ENCODE assay signal across 11 cellular contexts in genomic region chr1:28601696-28602095, GRCh38. TPM values are rescaled to one million over a fixed set of nuclear protein-coding genes. Genes with fewer than 3 reads are reported as not detected.
DNase-seq lines count a peak whose midpoint lies in the region; ATAC-seq, FAIRE-seq and TF ChIP-seq lines count a peak whose summit lies in the region.
"Had no signal": no experiment of that assay in that cellular context is flagged by ENCODE, and none has a peak within 500 bp of the region (broad histone marks: within the 10 kb centered on the region; RNA-seq: fewer than 3 reads in every experiment).

No MANE protein-coding gene starts in this region.

- H3K4me1 ChIP-seq in PC-9 (replicated peaks; ENCODE audit: insufficient read depth) (peaks cover 23% of the 10 kb centered on the region), endothelial cell of umbilical vein (ENCODE audit: control insufficient read depth, extremely low read depth, insufficient read depth, low read length) (peaks cover 8% of the 10 kb centered on the region), smooth muscle cell (ENCODE audit: low read depth) (no peaks in the 10 kb centered on the region), OCI-LY7 (ENCODE audit: insufficient read depth, low read length, poor library complexity, severe bottlenecking) (no peaks in the 10 kb centered on the region)

- H2AFZ ChIP-seq in PC-9 (no peak overlapping the region), endothelial cell of umbilical vein (ENCODE audit: low read depth, low read length) (no peak overlapping the region), smooth muscle cell (ENCODE audit: low read depth) (no peak overlapping the region), OCI-LY7 (ENCODE audit: low read length) (no peak overlapping the region)

- H3K27me3 ChIP-seq in PC-9 (ENCODE audit: insufficient read depth, low read depth) (no peaks in the 10 kb centered on the region), endothelial cell of umbilical vein (ENCODE audit: control insufficient read depth in 2 of 2, insufficient read depth in 2 of 2, low read length in 2 of 2) (no peaks in the 10 kb centered on the region), smooth muscle cell (ENCODE audit: low read depth) (no peaks in the 10 kb centered on the region)
- H3K27me3 ChIP-seq: BLaER1 had no signal

- H3F3A ChIP-seq in PC-9 (ENCODE audit: insufficient read depth, low read depth) (peaks cover 13% of the 10 kb centered on the region), smooth muscle cell (ENCODE audit: low read depth) (peaks cover 7% of the 10 kb centered on the region)

- H3K4me3 Mint-ChIP-seq in activated CD4-positive, alpha-beta T cell treated with anti-CD3 and anti-CD28 coated beads for 36 hours = no peak overlapping the region

- DNase-seq in activated CD4-positive, alpha-beta T cell treated with anti-CD3 and anti-CD28 coated beads for 36 hours = peak; percentile 55
- DNase-seq in activated CD4-positive, alpha-beta T cell treated with anti-CD3 and anti-CD28 coated beads, Interleukin-2, amount 50 U/mL, for 1 hour = no peak
- DNase-seq in PC-9 (peak; percentile 74 to 96), endothelial cell of umbilical vein (ENCODE audit: low read depth, low spot score) (peak; percentile 39), smooth muscle cell (lab: John Stamatoyannopoulos, UW; ENCODE audit: unreplicated experiment) (no peak), OCI-LY7 (ENCODE audit: low spot score) (no peak), medulla oblongata (ENCODE audit: extremely low spot score) (no peak), Ammon's horn (ENCODE audit: low spot score) (no peak)
- DNase-seq: NCI-H1436 had no signal

- peaks cover 13% of the 10 kb centered on the region for H3K4me1 Mint-ChIP-seq in activated CD4-positive, alpha-beta T cell treated with anti-CD3 and anti-CD28 coated beads for 36 hours

- peak; percentile 82 for ATAC-seq in activated CD4-positive, alpha-beta T cell treated with anti-CD3 and anti-CD28 coated beads for 36 hours

- FAIRE-seq in endothelial cell of umbilical vein (lab: Jason Lieb, UNC) = peak; percentile 89

- no peaks in the 10 kb centered on the region for H3K9me2 ChIP-seq in PC-9 (ENCODE audit: insufficient read depth)
- H3K9me2 ChIP-seq in OCI-LY7 (ENCODE audit: insufficient read depth, low read length) = no peaks in the 10 kb centered on the region

- H3K36me3 Mint-ChIP-seq in activated CD4-positive, alpha-beta T cell treated with anti-CD3 and anti-CD28 coated beads for 36 hours (ENCODE audit: low read depth) = peaks cover 18% of the 10 kb centered on the region

- WGBS in smooth muscle cell (ENCODE audit: low lambda C conversion rate) = 3% methylated on average over 3 of the region's 3 CpGs

- BruUV-seq in PC-9 (replicated peaks; lab: Mats Ljungman, UMichigan) = no TSS peak
- no TSS peak for BruUV-seq in endothelial cell of umbilical vein (replicated peaks; lab: Mats Ljungman, UMichigan)
- no TSS peak for BruUV-seq in OCI-LY7 (replicated peaks; lab: Mats Ljungman, UMichigan)

- H3K27me3 Mint-ChIP-seq in activated CD4-positive, alpha-beta T cell treated with anti-CD3 and anti-CD28 coated beads for 36 hours = no peaks in the 10 kb centered on the region

- intact Hi-C loops in activated CD4-positive, alpha-beta T cell treated with anti-CD3 and anti-CD28 coated beads for 36 hours (cut with DNase I, micrococcal nuclease) = loop anchor here (2.0 kb wide), 2 partner anchors 83 to 191 kb away; no protein-coding TSS in a partner anchor
- intact Hi-C loops in PC-9 (cut with micrococcal nuclease; ENCODE audit: unreplicated experiment) (loop anchor here (1.0 to 5.0 kb wide), 6 partner anchors 21 to 744 kb away; partner anchors contain the start of gene TRNAU1AP), endothelial cell of umbilical vein (cut with micrococcal nuclease) (loop anchor here (1.0 to 2.0 kb wide), 3 partner anchors 49 to 275 kb away; partner anchors contain the start of gene TRNAU1AP), OCI-LY7 (cut with micrococcal nuclease; ENCODE audit: unreplicated experiment) (loop anchor here (2.0 kb wide), 3 partner anchors 83 to 243 kb away; no protein-coding TSS in a partner anchor)

- H3K36me3 ChIP-seq in PC-9 (ENCODE audit: low read depth) = no peaks in the 10 kb centered on the region
- H3K36me3 ChIP-seq in endothelial cell of umbilical vein (ENCODE audit: control insufficient read depth in 2 of 2, extremely low read depth in 1 of 2, insufficient read depth in 2 of 2, low read length in 2 of 2) = peaks cover 0 to 2% of the 10 kb centered on the region in 2 experiments
- H3K36me3 ChIP-seq in smooth muscle cell (ENCODE audit: low read depth) = peaks cover 6% of the 10 kb centered on the region
- H3K36me3 ChIP-seq in OCI-LY7 (ENCODE audit: insufficient read depth, low read length) = peaks cover 32% of the 10 kb centered on the region

- H3K9me3 ChIP-seq in PC-9 (ENCODE audit: insufficient read depth, low read depth) (no peaks in the 10 kb centered on the region), endothelial cell of umbilical vein (replicated peaks; ENCODE audit: control insufficient read depth, insufficient read depth, low read length) (no peaks in the 10 kb centered on the region), smooth muscle cell (replicated peaks; ENCODE audit: low read depth) (no peaks in the 10 kb centered on the region), OCI-LY7 (ENCODE audit: low read length) (no peaks in the 10 kb centered on the region)
- H3K9me3 ChIP-seq: BLaER1 had no signal

- H3K4me3 ChIP-seq in PC-9 (no peak overlapping the region), endothelial cell of umbilical vein (replicated peaks in 1 of 3; ENCODE audit: insufficient read depth in 1 of 3, low read depth in 1 of 3, low read length in 3 of 3) (no peak overlapping the region), smooth muscle cell (no peak overlapping the region), OCI-LY7 (ENCODE audit: low read depth, low read length, poor library complexity, severe bottlenecking) (no peak overlapping the region)
- H3K4me3 ChIP-seq: BLaER1 had no signal

- H3K27ac ChIP-seq in PC-9 (peak overlapping the region; percentile 89), endothelial cell of umbilical vein (ENCODE audit: insufficient read depth, low read depth, low read length) (peak overlapping the region; percentile 2), smooth muscle cell (ENCODE audit: low read depth) (peak overlapping the region; percentile 70), OCI-LY7 (ENCODE audit: low read depth, low read length, poor library complexity, severe bottlenecking) (no peak overlapping the region)
- H3K27ac ChIP-seq: BLaER1 had no signal

- no peak overlapping the region for H3K9ac ChIP-seq in endothelial cell of umbilical vein (replicated peaks; ENCODE audit: extremely low read depth, insufficient read depth, low read length)
- H3K9ac ChIP-seq in smooth muscle cell (ENCODE audit: low read depth) = peak overlapping the region; percentile 36
- H3K9ac ChIP-seq: BLaER1 had no signal

- H3K4me2 ChIP-seq in PC-9 = peak overlapping the region; percentile 58
- H3K4me2 ChIP-seq in endothelial cell of umbilical vein (ENCODE audit: insufficient read depth, low read length) = no peak overlapping the region
- H3K4me2 ChIP-seq in smooth muscle cell = peak overlapping the region; percentile 58
- H3K4me2 ChIP-seq in OCI-LY7 (ENCODE audit: low read length) = no peak overlapping the region
- H3K4me2 ChIP-seq: BLaER1 had no signal

- no peak for TF ChIP-seq POLR2A in endothelial cell of umbilical vein (IDR thresholded peaks at IDR 0.05; ENCODE audit: low read depth, low read length)

- TF ChIP-seq CTCF in PC-9 (conservative IDR thresholded peaks at IDR 0.05) (no peak), endothelial cell of umbilical vein (IDR thresholded peaks at IDR 0.05; ENCODE audit: extremely low read depth in 1 of 2, insufficient read depth in 1 of 2, low read depth in 1 of 2, low read length in 2 of 2) (no peak), smooth muscle cell (IDR thresholded peaks at IDR 0.05; ENCODE audit: borderline replicate concordance, insufficient read depth, poor library complexity, severe bottlenecking) (no peak), OCI-LY7 (conservative IDR thresholded peaks at IDR 0.05; ENCODE audit: low read length) (no peak)

- no peaks in the 10 kb centered on the region for H3K79me2 ChIP-seq in PC-9 (ENCODE audit: low read depth)
- H3K79me2 ChIP-seq in endothelial cell of umbilical vein (ENCODE audit: control insufficient read depth, insufficient read depth, low read length) = no peaks in the 10 kb centered on the region
- H3K79me2 ChIP-seq in smooth muscle cell (ENCODE audit: low read depth) = no peaks in the 10 kb centered on the region
- H3K79me2 ChIP-seq in OCI-LY7 (ENCODE audit: insufficient read depth, low read depth, low read length) = no peaks in the 10 kb centered on the region

- H3K9me1 ChIP-seq in endothelial cell of umbilical vein (replicated peaks; ENCODE audit: control insufficient read depth, extremely low read depth, insufficient read depth, low read length) = no peaks in the 10 kb centered on the region

- POLR2A ChIA-PET in activated CD4-positive, alpha-beta T cell treated with anti-CD3 and anti-CD28 coated beads for 36 hours (lab: Charles Lee) = interaction anchor here (0.6 to 1.9 kb wide), 4 partner anchors 19 to 95 kb away, joined by 3 to 8 read pairs (median 5); no protein-coding TSS in a partner anchor
- POLR2A ChIA-PET in PC-9 (lab: Charles Lee; ENCODE audit: unreplicated experiment) (interaction anchor here (0.5 to 1.3 kb wide), 14 partner anchors 20 to 466 kb away, joined by 3 to 16 read pairs (median 6); no protein-coding TSS in a partner anchor), endothelial cell of umbilical vein (lab: Charles Lee) (interaction anchor here (0.8 to 1.3 kb wide), 2 partner anchors 20 to 21 kb away, joined by 4 to 6 read pairs; no protein-coding TSS in a partner anchor), OCI-LY7 (lab: Charles Lee) (no interaction called here)

- no peaks in the 10 kb centered on the region for H3K9me3 Mint-ChIP-seq in activated CD4-positive, alpha-beta T cell treated with anti-CD3 and anti-CD28 coated beads for 36 hours (ENCODE audit: low read depth)

- H3K27ac Mint-ChIP-seq in activated CD4-positive, alpha-beta T cell treated with anti-CD3 and anti-CD28 coated beads for 36 hours = peak overlapping the region; percentile 7

- dilution Hi-C loops in endothelial cell of umbilical vein (cut with MboI; ENCODE audit: extremely low pct_ligation_motif_present, low sequenced_read_pairs) = loop anchor here (25.0 kb wide), 1 partner anchor 339 kb away; the partner anchor contains the start of gene SESN2

- H4K20me1 ChIP-seq in PC-9 (ENCODE audit: insufficient read depth) (no peaks in the 10 kb centered on the region), endothelial cell of umbilical vein (replicated peaks; ENCODE audit: control insufficient read depth, extremely low read depth, insufficient read depth, low read length) (no peaks in the 10 kb centered on the region), smooth muscle cell (ENCODE audit: low read depth) (no peaks in the 10 kb centered on the region), OCI-LY7 (ENCODE audit: insufficient read depth, low read length) (no peaks in the 10 kb centered on the region)
- H4K20me1 ChIP-seq: BLaER1 had no signal

- CTCF ChIA-PET in activated CD4-positive, alpha-beta T cell treated with anti-CD3 and anti-CD28 coated beads for 36 hours (lab: Charles Lee) = no interaction called here
- CTCF ChIA-PET in PC-9 (lab: Charles Lee) (interaction anchor here (0.5 to 1.6 kb wide), 5 partner anchors 20 to 242 kb away, joined by 3 to 8 read pairs (median 5); no protein-coding TSS in a partner anchor), endothelial cell of umbilical vein (lab: Charles Lee) (interaction anchor here (0.8 to 6.1 kb wide), 16 partner anchors 9 to 353 kb away, joined by 3 to 192 read pairs (median 10); partner anchors contain the start of genes RAB42 and TRNAU1AP), OCI-LY7 (lab: Charles Lee; ENCODE audit: unreplicated experiment) (interaction anchor here (0.6 kb wide), 1 partner anchor 67 kb away, joined by 5 read pairs; no protein-coding TSS in a partner anchor)

RNA-seq across cellular contexts. Expression of gene RAB42, which starts 9.6 kb away (rescaled TPM):
- total RNA-seq in activated CD4-positive, alpha-beta T cell treated with anti-CD3 and anti-CD28 coated beads for 36 hours = under 1 TPM in 1 of 2 experiments, not detected in 1; 0.09 TPM
- total RNA-seq in PC-9 (2021) = 7.6 and 13.2 TPM in 2 replicates
- total RNA-seq in endothelial cell of umbilical vein = 1.2 and 2.0 TPM in 2 replicates
- 1.4 and 1.8 TPM in 2 replicates for polyA plus RNA-seq in endothelial cell of umbilical vein
- 1.8 TPM in 2 replicates for polyA plus RNA-seq in endothelial cell of umbilical vein (2011; cell fraction: cytosol; rRNA removed)
- 0.28 and 0.43 TPM in 2 replicates for polyA plus RNA-seq in endothelial cell of umbilical vein (2011; cell fraction: nucleus; rRNA removed)
- 0.55 and 0.98 TPM in 2 replicates for polyA plus RNA-seq in endothelial cell of umbilical vein (2012)
- 0.66 and 1.6 TPM in 2 replicates for polyA minus RNA-seq in endothelial cell of umbilical vein
- 0.92 TPM for polyA minus RNA-seq in endothelial cell of umbilical vein (2011; cell fraction: cytosol; rRNA and poly(A)+ RNA removed)
- 0.63 TPM in 1 of 2 replicates, not detected in the other for polyA minus RNA-seq in endothelial cell of umbilical vein (2011; cell fraction: nucleus; rRNA and poly(A)+ RNA removed)
- 4.7 and 8.6 TPM in 2 replicates for total RNA-seq in smooth muscle cell
- polyA plus RNA-seq in smooth muscle cell = 9.0 and 9.7 TPM in 2 replicates
- not detected in 2 replicates for total RNA-seq in OCI-LY7 (2014; rRNA removed; shearing (Covaris generic))
- total RNA-seq in OCI-LY7 (2022) = not detected in 2 replicates
- total RNA-seq: activated CD8-positive, alpha-beta memory T cell treated with anti-CD3 and anti-CD28 coated beads for 36 hours had no signal

RNA-seq across cellular contexts. Expression of gene TAF12, which starts 41.2 kb away (rescaled TPM):
- 10 to 100 TPM; 23.8 to 32.5 TPM for total RNA-seq in activated CD4-positive, alpha-beta T cell treated with anti-CD3 and anti-CD28 coated beads for 36 hours
- total RNA-seq in PC-9 (2021) (19.9 and 28.4 TPM in 2 replicates), endothelial cell of umbilical vein (15.3 and 18.2 TPM in 2 replicates), smooth muscle cell (33.4 and 34.8 TPM in 2 replicates), OCI-LY7 (2022) (32.4 and 34.9 TPM in 2 replicates)
- polyA plus RNA-seq in endothelial cell of umbilical vein (13.9 and 17.7 TPM in 2 replicates), smooth muscle cell (44.9 and 47.1 TPM in 2 replicates)
- 26.9 and 27.6 TPM in 2 replicates for polyA plus RNA-seq in endothelial cell of umbilical vein (2011; cell fraction: cytosol; rRNA removed)
- polyA plus RNA-seq in endothelial cell of umbilical vein (2011; cell fraction: nucleus; rRNA removed) = 10.9 and 12.7 TPM in 2 replicates
- polyA plus RNA-seq in endothelial cell of umbilical vein (2012) = 17.2 and 28.7 TPM in 2 replicates
- 7.8 and 18.1 TPM in 2 replicates for polyA minus RNA-seq in endothelial cell of umbilical vein
- 7.4 TPM for polyA minus RNA-seq in endothelial cell of umbilical vein (2011; cell fraction: cytosol; rRNA and poly(A)+ RNA removed)
- polyA minus RNA-seq in endothelial cell of umbilical vein (2011; cell fraction: nucleus; rRNA and poly(A)+ RNA removed) = 2.5 and 4.8 TPM in 2 replicates
- total RNA-seq in OCI-LY7 (2014; rRNA removed; shearing (Covaris generic)) = 30.1 and 31.0 TPM in 2 replicates

RNA-seq across cellular contexts. Expression of gene RNU11, which starts 46.7 kb away (rescaled TPM):
- not detected for total RNA-seq in activated CD4-positive, alpha-beta T cell treated with anti-CD3 and anti-CD28 coated beads for 36 hours
- not detected in 2 replicates for total RNA-seq in PC-9 (2021)
- total RNA-seq in endothelial cell of umbilical vein = not detected in 2 replicates
- polyA plus RNA-seq in endothelial cell of umbilical vein = not detected in 2 replicates
- polyA plus RNA-seq in endothelial cell of umbilical vein (2011; cell fraction: cytosol; rRNA removed) = not detected in 2 replicates
- not detected in 2 replicates for polyA plus RNA-seq in endothelial cell of umbilical vein (2011; cell fraction: nucleus; rRNA removed)
- polyA plus RNA-seq in endothelial cell of umbilical vein (2012) = not detected in 2 replicates
- polyA minus RNA-seq in endothelial cell of umbilical vein = not detected in 2 replicates
- polyA minus RNA-seq in endothelial cell of umbilical vein (2011; cell fraction: cytosol; rRNA and poly(A)+ RNA removed) = 5,299 TPM
- polyA minus RNA-seq in endothelial cell of umbilical vein (2011; cell fraction: nucleus; rRNA and poly(A)+ RNA removed) = not detected in 2 replicates
- total RNA-seq in smooth muscle cell = not detected in 2 replicates
- polyA plus RNA-seq in smooth muscle cell = 16.9 TPM in 1 of 2 replicates, not detected in the other
- not detected in 2 replicates for total RNA-seq in OCI-LY7 (2014; rRNA removed; shearing (Covaris generic))
- not detected in 2 replicates for total RNA-seq in OCI-LY7 (2022)
- total RNA-seq: activated CD8-positive, alpha-beta memory T cell treated with anti-CD3 and anti-CD28 coated beads for 36 hours had no signal

RNA-seq across cellular contexts. Expression of gene TRNAU1AP, which starts 48.8 kb away (rescaled TPM):
- total RNA-seq in activated CD4-positive, alpha-beta T cell treated with anti-CD3 and anti-CD28 coated beads for 36 hours = 10 to 100 TPM; 50.7 to 60.2 TPM
- total RNA-seq in PC-9 (2021) (31.7 and 43.0 TPM in 2 replicates), endothelial cell of umbilical vein (46.2 and 49.0 TPM in 2 replicates), smooth muscle cell (12.0 and 25.1 TPM in 2 replicates), OCI-LY7 (2022) (41.8 and 47.7 TPM in 2 replicates)
- polyA plus RNA-seq in endothelial cell of umbilical vein (31.5 and 32.7 TPM in 2 replicates), smooth muscle cell (13.8 and 26.2 TPM in 2 replicates)
- polyA plus RNA-seq in endothelial cell of umbilical vein (2011; cell fraction: cytosol; rRNA removed) = 37.3 and 37.6 TPM in 2 replicates
- 69.7 and 70.4 TPM in 2 replicates for polyA plus RNA-seq in endothelial cell of umbilical vein (2011; cell fraction: nucleus; rRNA removed)
- polyA plus RNA-seq in endothelial cell of umbilical vein (2012) = 26.7 and 48.7 TPM in 2 replicates
- polyA minus RNA-seq in endothelial cell of umbilical vein = 16.3 and 27.8 TPM in 2 replicates
- 12.3 TPM for polyA minus RNA-seq in endothelial cell of umbilical vein (2011; cell fraction: cytosol; rRNA and poly(A)+ RNA removed)
- polyA minus RNA-seq in endothelial cell of umbilical vein (2011; cell fraction: nucleus; rRNA and poly(A)+ RNA removed) = 17.6 and 27.1 TPM in 2 replicates
- total RNA-seq in OCI-LY7 (2014; rRNA removed; shearing (Covaris generic)) = 30.6 and 39.6 TPM in 2 replicates

Comparison
In these comparisons a context has a peak if more than half of its experiments do, and no peak if none do; other contexts are left out.
1. DNase-seq: peak in activated CD4-positive, alpha-beta T cell treated with anti-CD3 and anti-CD28 coated beads for 36 hours (single experiment), PC-9 (2 of 2) and endothelial cell of umbilical vein (single experiment); none in activated CD4-positive, alpha-beta T cell treated with anti-CD3 and anti-CD28 coated beads, Interleukin-2, amount 50 U/mL, for 1 hour (single experiment), smooth muscle cell (single experiment), OCI-LY7 (single experiment), medulla oblongata (single experiment) and Ammon's horn (single experiment).
2. H3K4me2 ChIP-seq: peak in PC-9 (single experiment) and smooth muscle cell (single experiment); none in endothelial cell of umbilical vein (single experiment) and OCI-LY7 (single experiment).